8 cellular contexts compared by ENCODE assay signal in genomic region chr10:31319602-31320178, GRCh38. TPM values are rescaled to one million over a fixed set of nuclear protein-coding genes. Genes with fewer than 3 reads are reported as not detected.
DNase-seq lines count a peak whose midpoint lies in the region; ATAC-seq and TF ChIP-seq lines count a peak whose summit lies in the region.

No MANE protein-coding gene starts in this region.

- peaks cover 42% of the 10 kb centered on the region for H3K4me1 Mint-ChIP-seq in activated CD8-positive, alpha-beta memory T cell treated with anti-CD3 and anti-CD28 coated beads, Interleukin-2, amount 10 ng/mL, durations not matched to agents 7 days and 5 days
- H3K4me1 Mint-ChIP-seq in activated T-cell treated with anti-CD3 and anti-CD28 coated beads, Interleukin-2, amount 50 U/mL, for 24 hours (ENCODE audit: low read depth), result peaks cover 53% of the 10 kb centered on the region

- H3K36me3 Mint-ChIP-seq in activated CD8-positive, alpha-beta memory T cell treated with anti-CD3 and anti-CD28 coated beads, Interleukin-2, amount 10 ng/mL, durations not matched to agents 7 days and 5 days, result peaks cover 6% of the 10 kb centered on the region
- peaks cover 23% of the 10 kb centered on the region for H3K36me3 Mint-ChIP-seq in activated T-cell treated with anti-CD3 and anti-CD28 coated beads, Interleukin-2, amount 50 U/mL, for 24 hours (ENCODE audit: low read depth)

- no peak for TF ChIP-seq CTCF in retinal pigment epithelial cell (conservative IDR thresholded peaks at IDR 0.05; ENCODE audit: low read depth, low read length)

- CTCF ChIA-PET in activated CD8-positive, alpha-beta memory T cell treated with anti-CD3 and anti-CD28 coated beads, Interleukin-2, amount 10 ng/mL, durations not matched to agents 7 days and 5 days (lab: Charles Lee), result interaction anchor here (1.3 kb wide), 1 partner anchor 236 kb away, joined by 3 read pairs; no protein-coding TSS in a partner anchor

- no peak for DNase-seq in activated CD8-positive, alpha-beta memory T cell treated with anti-CD3 and anti-CD28 coated beads, Interleukin-2, amount 10 ng/mL, durations not matched to agents 7 days and 5 days
- DNase-seq in activated CD8-positive, alpha-beta memory T cell treated with anti-CD3 and anti-CD28 coated beads, Interleukin-2, amount 50 U/mL, for 48 hours, result no peak
- DNase-seq in activated T-cell treated with anti-CD3 and anti-CD28 coated beads, Interleukin-2, amount 50 U/mL, for 24 hours, result no peak
- DNase-seq in Right ventricle myocardium superior (no peak), retinal pigment epithelial cell (ENCODE audit: low read depth) (no peak), sciatic nerve (ENCODE audit: low spot score) (no peak)

- H3K9me3 Mint-ChIP-seq in activated CD8-positive, alpha-beta memory T cell treated with anti-CD3 and anti-CD28 coated beads, Interleukin-2, amount 10 ng/mL, durations not matched to agents 7 days and 5 days (ENCODE audit: low read depth), result no peaks in the 10 kb centered on the region
- no peaks in the 10 kb centered on the region for H3K9me3 Mint-ChIP-seq in activated T-cell treated with anti-CD3 and anti-CD28 coated beads, Interleukin-2, amount 50 U/mL, for 24 hours

- peak overlapping the region; percentile 94 for H3K4me3 ChIP-seq in retinal pigment epithelial cell (ENCODE audit: low read length)

- peak overlapping the region; percentile 94 for H3K4me3 Mint-ChIP-seq in activated CD8-positive, alpha-beta memory T cell treated with anti-CD3 and anti-CD28 coated beads, Interleukin-2, amount 10 ng/mL, durations not matched to agents 7 days and 5 days
- peak overlapping the region; percentile 95 for H3K4me3 Mint-ChIP-seq in activated T-cell treated with anti-CD3 and anti-CD28 coated beads, Interleukin-2, amount 50 U/mL, for 24 hours

- intact Hi-C loops in Right ventricle myocardium superior (cut with DNase I), result loop anchor here (5.0 to 10.0 kb wide), 3 partner anchors 175 to 537 kb away; partner anchors contain the start of gene ZNF438
- intact Hi-C loops in sciatic nerve (cut with DNase I), result no loop called here

- H3K27ac Mint-ChIP-seq in activated CD8-positive, alpha-beta memory T cell treated with anti-CD3 and anti-CD28 coated beads, Interleukin-2, amount 10 ng/mL, durations not matched to agents 7 days and 5 days, result peak overlapping the region; percentile 99
- peak overlapping the region; percentile 50 for H3K27ac Mint-ChIP-seq in activated T-cell treated with anti-CD3 and anti-CD28 coated beads, Interleukin-2, amount 50 U/mL, for 24 hours

- no peaks in the 10 kb centered on the region for H3K27me3 Mint-ChIP-seq in activated CD8-positive, alpha-beta memory T cell treated with anti-CD3 and anti-CD28 coated beads, Interleukin-2, amount 10 ng/mL, durations not matched to agents 7 days and 5 days
- no peaks in the 10 kb centered on the region for H3K27me3 Mint-ChIP-seq in activated T-cell treated with anti-CD3 and anti-CD28 coated beads, Interleukin-2, amount 50 U/mL, for 24 hours

- peak; percentile 13 for ATAC-seq in activated CD8-positive, alpha-beta memory T cell treated with anti-CD3 and anti-CD28 coated beads, Interleukin-2, amount 10 ng/mL, durations not matched to agents 7 days and 5 days
- ATAC-seq in HG03097 (IDR thresholded peaks at IDR 0.05; ENCODE audit: low FRiP score, unreplicated experiment), result peak; percentile 10
- peak; percentile 24 for ATAC-seq in Right ventricle myocardium superior (ENCODE audit: poor library complexity)
- ATAC-seq in sciatic nerve, result no peak
- ATAC-seq in GM18861 (IDR thresholded peaks at IDR 0.05; ENCODE audit: unreplicated experiment), result no peak

RNA-seq across cellular contexts. Expression of gene ZEB1, which starts 0.7 kb away (rescaled TPM):
- total RNA-seq in activated CD8-positive, alpha-beta memory T cell treated with anti-CD3 and anti-CD28 coated beads, Interleukin-2, amount 10 ng/mL, durations not matched to agents 7 days and 5 days, result 10 to 100 TPM; 48.9 to 57.0 TPM
- total RNA-seq in Right ventricle myocardium superior (83.7 TPM), sciatic nerve (187 TPM)

Comparison
In these comparisons a context has a peak if more than half of its experiments do, and no peak if none do; other contexts are left out.
1. ATAC-seq: peak in activated CD8-positive, alpha-beta memory T cell treated with anti-CD3 and anti-CD28 coated beads, Interleukin-2, amount 10 ng/mL, durations not matched to agents 7 days and 5 days (single experiment), HG03097 (single experiment) and Right ventricle myocardium superior (single experiment); none in sciatic nerve (single experiment) and GM18861 (single experiment).